13 cellular contexts compared by ENCODE assay signal in genomic region chr15:38012894-38013293, GRCh38.
"Had no signal": no experiment of that assay in that cellular context is flagged by ENCODE, and none has a peak within 500 bp of the region (broad histone marks: within the 10 kb centered on the region; RNA-seq: fewer than 3 reads in every experiment).

No MANE protein-coding gene starts in this region.

- DNase-seq: activated B cell treated with CpG ODN at 0.5 μM for 24 hours; activated naive CD4-positive, alpha-beta T cell treated with anti-CD3 and anti-CD28 coated beads, Interleukin-2, amount 50 U/mL, for 16 hours; activated T-cell treated with anti-CD3 and anti-CD28 coated beads, Interleukin-2, amount 50 U/mL, for 1 hour; central memory CD4-positive, alpha-beta T cell; cortex of kidney; effector memory CD8-positive, alpha-beta T cell; erythroblast; immature natural killer cell; stimulated activated CD4-positive, alpha-beta T cell treated with anti-CD3 and anti-CD28 coated beads, Interleukin-12 subunit alpha, Interleukin-12 subunit beta, amount 100 ng/mL, for 4 hours; stomach; uterus had no signal

- H3K9me3 ChIP-seq: prostate gland, stomach, uterus had no signal

- ATAC-seq: effector memory CD8-positive, alpha-beta T cell; natural killer cell treated with Interleukin-12 subunit alpha and Interleukin-12 subunit beta and Interleukin-15 and Interleukin-18, amount 100 ng/mL, for 72 hours had no signal

- H3K4me3 ChIP-seq: prostate gland, stomach, uterus had no signal

- H3K27me3 Mint-ChIP-seq: activated B cell treated with CpG ODN at 0.5 μM for 24 hours had no signal

- H3K4me1 ChIP-seq: prostate gland, stomach, uterus had no signal

- H3K4me1 Mint-ChIP-seq: activated B cell treated with CpG ODN at 0.5 μM for 24 hours, immature natural killer cell had no signal

- H3K4me3 Mint-ChIP-seq: activated B cell treated with CpG ODN at 0.5 μM for 24 hours; effector memory CD8-positive, alpha-beta T cell; immature natural killer cell; natural killer cell treated with Interleukin-12 subunit alpha and Interleukin-12 subunit beta and Interleukin-15 and Interleukin-18, amount 100 ng/mL, for 72 hours had no signal

- H3K27me3 ChIP-seq: stomach, uterus had no signal

- H3K9me3 Mint-ChIP-seq: effector memory CD8-positive, alpha-beta T cell; natural killer cell treated with Interleukin-12 subunit alpha and Interleukin-12 subunit beta and Interleukin-15 and Interleukin-18, amount 100 ng/mL, for 72 hours had no signal

- H3K36me3 ChIP-seq: prostate gland, stomach, uterus had no signal

- H3K36me3 Mint-ChIP-seq: immature natural killer cell; natural killer cell treated with Interleukin-12 subunit alpha and Interleukin-12 subunit beta and Interleukin-15 and Interleukin-18, amount 100 ng/mL, for 72 hours had no signal

- H3K27ac Mint-ChIP-seq: activated B cell treated with CpG ODN at 0.5 μM for 24 hours; effector memory CD8-positive, alpha-beta T cell; immature natural killer cell; natural killer cell treated with Interleukin-12 subunit alpha and Interleukin-12 subunit beta and Interleukin-15 and Interleukin-18, amount 100 ng/mL, for 72 hours had no signal

- H3K27ac ChIP-seq: prostate gland, stomach, uterus had no signal
